In the genomic region with DNA sequence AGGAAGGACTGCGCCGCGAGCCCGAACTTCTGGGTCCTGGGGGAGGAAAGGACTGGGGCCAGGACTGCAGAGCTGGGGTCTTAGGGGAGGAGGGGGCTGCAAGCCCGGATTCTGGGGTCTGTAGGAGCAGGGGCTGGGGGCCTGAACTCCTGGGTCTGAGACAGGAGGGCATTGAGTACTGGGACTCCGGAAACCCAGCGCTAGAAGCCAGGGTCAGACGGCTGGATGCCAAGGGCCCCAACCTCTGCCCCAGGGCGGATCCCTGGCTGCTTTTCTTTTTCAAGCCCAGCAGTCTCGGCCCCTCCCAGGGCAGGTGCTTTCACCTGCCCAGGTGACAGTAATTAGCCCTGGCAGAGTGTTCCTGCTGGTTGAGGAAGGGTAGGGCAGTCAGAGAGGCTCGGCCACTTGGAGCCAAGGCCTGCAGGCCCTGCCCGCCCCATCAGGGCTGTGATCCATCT, we compare ENCODE assay signal across 11 cellular contexts. TPM values are rescaled to one million over a fixed set of nuclear protein-coding genes. Genes with fewer than 3 reads are reported as not detected.
DNase-seq lines count a peak whose midpoint lies in the region; ATAC-seq and TF ChIP-seq lines count a peak whose summit lies in the region.
"Had no signal": no experiment of that assay in that cellular context is flagged by ENCODE, and none has a peak within 500 bp of the region (broad histone marks: within the 10 kb centered on the region; RNA-seq: fewer than 3 reads in every experiment).

No MANE protein-coding gene starts in this region.

- no peak for TF ChIP-seq CTCF in WTC11 (IDR thresholded peaks at IDR 0.05)
- no peak for TF ChIP-seq CTCF in liver (IDR thresholded peaks at IDR 0.05; ENCODE audit: low read depth, low read length, missing input control)
- peak; percentile 32 for TF ChIP-seq CTCF in type B pancreatic cell (conservative IDR thresholded peaks at IDR 0.05)

- H3K9me3 Mint-ChIP-seq in WTC11 (no peaks in the 10 kb centered on the region), type B pancreatic cell (no peaks in the 10 kb centered on the region)

- TF ChIP-seq RAD21 in liver (IDR thresholded peaks at IDR 0.05) = no peak

- H3K9ac ChIP-seq in liver (ENCODE audit: low read depth in 1 of 2, low read length in 2 of 2) = no peak overlapping the region

- DNase-seq in NCI-H526 (lab: John Stamatoyannopoulos, UW) = peak; percentile 48 to 85
- no peak for DNase-seq in NCI-H526 treated with DMSO at 0.1 percent for 48 hours (lab: John Stamatoyannopoulos, UW)
- peak; percentile 36 for DNase-seq in WTC11 (ENCODE audit: low spot score)
- DNase-seq in type B pancreatic cell (ENCODE audit: extremely low spot score, unreplicated experiment) = no peak
- no peak for DNase-seq in T-helper 2 cell
- DNase-seq in HK-2 (ENCODE audit: unreplicated experiment) = no peak
- DNase-seq: MG63, SJCRH30 had no signal

- H3K27ac Mint-ChIP-seq in WTC11 = no peak overlapping the region
- peak overlapping the region; percentile 96 for H3K27ac Mint-ChIP-seq in type B pancreatic cell

- H3K4me3 Mint-ChIP-seq in WTC11 = peak overlapping the region; percentile 69
- peak overlapping the region; percentile 86 for H3K4me3 Mint-ChIP-seq in type B pancreatic cell

- 15% methylated on average over 12 of the region's 12 CpGs for WGBS in liver

- POLR2A ChIA-PET in WTC11 (lab: Charles Lee) = no interaction called here

- no peaks in the 10 kb centered on the region for H3K36me3 Mint-ChIP-seq in WTC11
- H3K36me3 Mint-ChIP-seq in type B pancreatic cell = no peaks in the 10 kb centered on the region

- CTCF ChIA-PET in WTC11 (lab: Charles Lee) = interaction anchor here (0.8 to 2.2 kb wide), 12 partner anchors 8 to 152 kb away, joined by 3 to 12 read pairs (median 6); a partner anchor contains a TSS

- peak; percentile 13 for ATAC-seq in WTC11
- no peak for ATAC-seq in GM18502 (IDR thresholded peaks at IDR 0.05; ENCODE audit: poor library complexity, unreplicated experiment)
- ATAC-seq: A549 had no signal

- peaks cover 0 to 3% (median 2%) of the 10 kb centered on the region in 4 donors for H3K36me3 ChIP-seq in liver (ENCODE audit: control insufficient read depth in 4 of 4, insufficient read depth in 3 of 4, low read depth in 1 of 4, low read length in 3 of 4)
- H3K36me3 ChIP-seq: MG63 had no signal

- no peaks in the 10 kb centered on the region for H3K9me3 ChIP-seq in liver (ENCODE audit: control insufficient read depth in 4 of 4, low read length in 3 of 4)
- H3K9me3 ChIP-seq: A549, MG63, SJCRH30 had no signal

- peaks cover 10% of the 10 kb centered on the region for H3K4me1 Mint-ChIP-seq in WTC11
- H3K4me1 Mint-ChIP-seq in type B pancreatic cell (ENCODE audit: unreplicated experiment) = no peaks in the 10 kb centered on the region

- peak overlapping the region; percentile 12 to 58 (median 54) for H3K4me3 ChIP-seq in liver (ENCODE audit: low read depth in 1 of 3, low read length in 3 of 3)
- H3K4me3 ChIP-seq: A549, MG63, SJCRH30 had no signal

- peak overlapping the region; percentile 70 to 79 for H3K27ac ChIP-seq in liver (ENCODE audit: low read depth in 1 of 2, low read length in 2 of 2)
- H3K27ac ChIP-seq: A549, SJCRH30 had no signal

- peaks cover 0 to 2% (median 0%) of the 10 kb centered on the region in 4 donors for H3K27me3 ChIP-seq in liver (ENCODE audit: control insufficient read depth in 4 of 4, insufficient read depth in 4 of 4, low read length in 3 of 4)
- H3K27me3 ChIP-seq: MG63, SJCRH30 had no signal

- peaks cover 9 to 23% (median 18%) of the 10 kb centered on the region in 4 donors for H3K4me1 ChIP-seq in liver (ENCODE audit: control insufficient read depth in 4 of 4, insufficient read depth in 4 of 4, low read length in 3 of 4)

- H3K27me3 Mint-ChIP-seq in WTC11 (ENCODE audit: low read depth) (peaks cover 46% of the 10 kb centered on the region), type B pancreatic cell (peaks cover 38% of the 10 kb centered on the region)

TF ChIP-seq in WTC11, 78 proteins besides CTCF, POLR2A, EP300 and RAD21 (continues in another document):
- TF ChIP-seq, protein P1, sequence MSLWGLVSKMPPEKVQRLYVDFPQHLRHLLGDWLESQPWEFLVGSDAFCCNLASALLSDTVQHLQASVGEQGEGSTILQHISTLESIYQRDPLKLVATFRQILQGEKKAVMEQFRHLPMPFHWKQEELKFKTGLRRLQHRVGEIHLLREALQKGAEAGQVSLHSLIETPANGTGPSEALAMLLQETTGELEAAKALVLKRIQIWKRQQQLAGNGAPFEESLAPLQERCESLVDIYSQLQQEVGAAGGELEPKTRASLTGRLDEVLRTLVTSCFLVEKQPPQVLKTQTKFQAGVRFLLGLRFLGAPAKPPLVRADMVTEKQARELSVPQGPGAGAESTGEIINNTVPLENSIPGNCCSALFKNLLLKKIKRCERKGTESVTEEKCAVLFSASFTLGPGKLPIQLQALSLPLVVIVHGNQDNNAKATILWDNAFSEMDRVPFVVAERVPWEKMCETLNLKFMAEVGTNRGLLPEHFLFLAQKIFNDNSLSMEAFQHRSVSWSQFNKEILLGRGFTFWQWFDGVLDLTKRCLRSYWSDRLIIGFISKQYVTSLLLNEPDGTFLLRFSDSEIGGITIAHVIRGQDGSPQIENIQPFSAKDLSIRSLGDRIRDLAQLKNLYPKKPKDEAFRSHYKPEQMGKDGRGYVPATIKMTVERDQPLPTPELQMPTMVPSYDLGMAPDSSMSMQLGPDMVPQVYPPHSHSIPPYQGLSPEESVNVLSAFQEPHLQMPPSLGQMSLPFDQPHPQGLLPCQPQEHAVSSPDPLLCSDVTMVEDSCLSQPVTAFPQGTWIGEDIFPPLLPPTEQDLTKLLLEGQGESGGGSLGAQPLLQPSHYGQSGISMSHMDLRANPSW (CRISPR knock-in tag; conservative IDR thresholded peaks at IDR 0.05; ENCODE audit: low read depth) = no peak
- TF ChIP-seq, protein P2, sequence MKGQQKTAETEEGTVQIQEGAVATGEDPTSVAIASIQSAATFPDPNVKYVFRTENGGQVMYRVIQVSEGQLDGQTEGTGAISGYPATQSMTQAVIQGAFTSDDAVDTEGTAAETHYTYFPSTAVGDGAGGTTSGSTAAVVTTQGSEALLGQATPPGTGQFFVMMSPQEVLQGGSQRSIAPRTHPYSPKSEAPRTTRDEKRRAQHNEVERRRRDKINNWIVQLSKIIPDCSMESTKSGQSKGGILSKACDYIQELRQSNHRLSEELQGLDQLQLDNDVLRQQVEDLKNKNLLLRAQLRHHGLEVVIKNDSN (CRISPR knock-in tag; IDR thresholded peaks at IDR 0.05) = no peak

TF ChIP-seq in liver, 16 proteins besides CTCF, POLR2A, EP300 and RAD21:
- TF ChIP-seq, protein P3, sequence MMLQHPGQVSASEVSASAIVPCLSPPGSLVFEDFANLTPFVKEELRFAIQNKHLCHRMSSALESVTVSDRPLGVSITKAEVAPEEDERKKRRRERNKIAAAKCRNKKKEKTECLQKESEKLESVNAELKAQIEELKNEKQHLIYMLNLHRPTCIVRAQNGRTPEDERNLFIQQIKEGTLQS (IDR thresholded peaks at IDR 0.05) = no peak
- peak; percentile 22 for TF ChIP-seq SP1 (IDR thresholded peaks at IDR 0.05)
TF ChIP-seq in liver: peak in this region for 1.

RNA-seq across cellular contexts. Expression of a gene that starts 2.3 kb away (rescaled TPM):
- total RNA-seq in WTC11 (2021) (25.8 to 33.5 TPM (median 31.2 TPM) in 3 replicates), liver (10 to 100 TPM; 12.4 to 27.7 TPM), type B pancreatic cell (ENCODE audit: low replicate concordance) (93.9 and 225 TPM in 2 replicates)
- 10 to 100 TPM; 23.4 to 37.5 TPM for polyA plus RNA-seq in liver

RNA-seq across cellular contexts. Expression of a gene that starts 42.6 kb away (rescaled TPM):
- 1.0 to 3.5 TPM (median 2.4 TPM) in 3 replicates for total RNA-seq in WTC11 (2021)
- not detected for total RNA-seq in liver
- not detected for polyA plus RNA-seq in liver
- not detected in 2 replicates for total RNA-seq in type B pancreatic cell (ENCODE audit: low replicate concordance)
- polyA plus RNA-seq: A549 had no signal

Comparison
In these comparisons a context has a peak if more than half of its experiments do, and no peak if none do; other contexts are left out.
1. DNase-seq: peak in NCI-H526 (2 of 2) and WTC11 (single experiment); none in NCI-H526 treated with DMSO at 0.1 percent for 48 hours (single experiment), type B pancreatic cell (single experiment), T-helper 2 cell (0 of 5) and HK-2 (single experiment).